In the genomic region with DNA sequence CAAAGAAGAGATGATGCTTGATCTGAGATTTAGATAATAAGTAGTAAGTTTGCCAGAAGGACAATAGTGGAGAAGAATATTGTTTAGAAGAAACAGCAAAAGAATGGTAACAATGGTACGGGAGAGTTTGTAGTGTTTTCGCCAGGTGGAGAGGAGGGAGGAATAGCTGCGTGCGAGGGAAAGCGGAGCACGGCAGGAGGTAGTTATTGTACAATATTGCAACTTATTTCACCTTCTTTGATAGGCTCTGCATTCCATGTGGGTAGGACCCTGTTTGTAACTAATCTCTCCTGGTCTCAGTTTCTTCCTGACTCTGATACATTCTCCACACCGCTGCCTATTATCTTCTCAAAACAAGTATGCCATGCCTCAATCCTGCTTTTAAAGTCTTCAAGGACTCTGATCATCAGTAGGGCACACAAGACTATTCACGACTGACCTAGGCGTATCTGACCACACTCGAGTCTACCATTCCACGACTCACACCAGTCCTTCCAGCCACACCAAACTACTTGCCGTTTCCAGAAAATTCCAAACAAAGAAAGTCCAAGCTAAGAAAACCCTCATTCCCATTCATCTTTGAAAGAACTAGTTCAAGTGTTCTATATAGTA, we compare ENCODE assay signal across 8 cellular contexts. TPM values are rescaled to one million over a fixed set of nuclear protein-coding genes. Genes with fewer than 3 reads are reported as not detected.
DNase-seq lines count a peak whose midpoint lies in the region; ATAC-seq and TF ChIP-seq lines count a peak whose summit lies in the region.

No MANE protein-coding gene starts in this region.

- POLR2A ChIA-PET in HCT116 (lab: Charles Lee) = no interaction called here

- ATAC-seq in HCT116 (peak; percentile 13; the same call in 1 of the 2 replicates), T-helper 17 cell (peak; percentile 1), left ventricle myocardium superior (peak; percentile 1), HG03108 (IDR thresholded peaks at IDR 0.05; ENCODE audit: unreplicated experiment) (no peak)

- H3K9ac ChIP-seq in HCT116 (ENCODE audit: low read length) (peak overlapping the region; percentile 98), smooth muscle cell (ENCODE audit: low read depth) (peak overlapping the region; percentile 100)

- DNase-seq in HCT116 (ENCODE audit: low read depth, low spot score) (no peak), T-helper 17 cell (no peak), left ventricle myocardium superior (no peak), smooth muscle cell (lab: John Stamatoyannopoulos, UW; ENCODE audit: unreplicated experiment) (no peak), NCI-H128 (lab: John Stamatoyannopoulos, UW; ENCODE audit: unreplicated experiment) (no peak), NAMALWA (ENCODE audit: low spot score) (no peak)
- DNase-seq in activated effector memory CD4-positive, alpha-beta T cell treated with Interleukin-2 at 50 U/mL for 16 hours = no peak

- peaks cover 35% of the 10 kb centered on the region for H3K4me1 Mint-ChIP-seq in T-helper 17 cell

- no peaks in the 10 kb centered on the region; a peak in 2 of 4 replicates for H3K36me3 ChIP-seq in HCT116 (ENCODE audit: control insufficient read depth in 1 of 2, insufficient read depth in 2 of 2, low read length in 2 of 2)
- H3K36me3 ChIP-seq in smooth muscle cell (ENCODE audit: low read depth) = peaks cover 1% of the 10 kb centered on the region

- TF ChIP-seq RAD21 in HCT116 (IDR thresholded peaks at IDR 0.05; ENCODE audit: low read depth) = no peak

- RAD21 ChIA-PET in HCT116 (lab: Charles Lee; ENCODE audit: low non-redundant PET in 1 of 2, low total read pairs in 2 of 2, uncharacterized antibody in 2 of 2, unreplicated experiment in 2 of 2) = interaction anchor here in 1 of 2 experiments (0.5 kb wide), 1 partner anchor 22 kb away, joined by 3 read pairs; a partner anchor contains a TSS

- H2AFZ ChIP-seq in HCT116 (ENCODE audit: low read depth, low read length, poor library complexity, severe bottlenecking) (no peak overlapping the region), smooth muscle cell (ENCODE audit: low read depth) (no peak overlapping the region)

- CTCF ChIA-PET in HCT116 (lab: Charles Lee) = interaction anchor here (1.1 kb wide), 1 partner anchor 16 kb away, joined by 4 read pairs; no protein-coding TSS in a partner anchor

- no peaks in the 10 kb centered on the region for H3K9me2 ChIP-seq in HCT116 (ENCODE audit: insufficient read depth)

- H3K4me2 ChIP-seq in HCT116 (ENCODE audit: low read length) (peak overlapping the region; percentile 79), smooth muscle cell (peak overlapping the region; percentile 93)

- peaks cover 9% of the 10 kb centered on the region for H3K27me3 Mint-ChIP-seq in T-helper 17 cell

- peaks cover 54% of the 10 kb centered on the region for H3K79me2 ChIP-seq in HCT116 (ENCODE audit: insufficient read depth, low read length)
- H3K79me2 ChIP-seq in smooth muscle cell (ENCODE audit: low read depth) = peaks cover 60% of the 10 kb centered on the region

- H3K27me3 ChIP-seq in HCT116 (ENCODE audit: insufficient read depth, low read length) (no peaks in the 10 kb centered on the region; the same call in 1 of the 2 replicates), smooth muscle cell (ENCODE audit: low read depth) (peaks cover 4% of the 10 kb centered on the region)

- no TSS peak for BruUV-seq in HCT116 (replicated peaks; lab: Mats Ljungman, UMichigan)

- H3K4me1 ChIP-seq in HCT116 (ENCODE audit: control insufficient read depth in 1 of 2, insufficient read depth in 2 of 2, low read length in 2 of 2) (peaks cover 5 to 21% of the 10 kb centered on the region in 2 experiments; a peak in 3 of 4 replicates), smooth muscle cell (ENCODE audit: low read depth) (peaks cover 15% of the 10 kb centered on the region)

- TF ChIP-seq POLR2A in HCT116 (IDR thresholded peaks at IDR 0.05; ENCODE audit: borderline replicate concordance, extremely low read depth, insufficient read depth, insufficient read length) = no peak

- no peaks in the 10 kb centered on the region for H4K20me1 ChIP-seq in HCT116 (ENCODE audit: insufficient read depth)
- peaks cover 50% of the 10 kb centered on the region for H4K20me1 ChIP-seq in smooth muscle cell (ENCODE audit: low read depth)

- H3K36me3 Mint-ChIP-seq in T-helper 17 cell (ENCODE audit: low read depth) = peaks cover 5% of the 10 kb centered on the region

- H3K4me3 Mint-ChIP-seq in T-helper 17 cell = peak overlapping the region; percentile 100

- H3K27ac ChIP-seq in HCT116 (ENCODE audit: low read depth, low read length) (peak overlapping the region; percentile 89; the same call in 1 of the 2 replicates), smooth muscle cell (ENCODE audit: low read depth) (peak overlapping the region; percentile 100)

- WGBS in smooth muscle cell (ENCODE audit: low lambda C conversion rate) = 44% methylated on average over 12 of the region's 12 CpGs

- intact Hi-C loops in HCT116 (cut with micrococcal nuclease) = no loop called here
- intact Hi-C loops in left ventricle myocardium superior (cut with micrococcal nuclease) = no loop called here

- H3K4me3 ChIP-seq in HCT116 (replicated peaks in 1 of 2; ENCODE audit: low read depth in 1 of 2, low read length in 2 of 2) = peak overlapping the region; percentile 66 to 96
- peak overlapping the region; percentile 93 for H3K4me3 ChIP-seq in smooth muscle cell

- no peaks in the 10 kb centered on the region for H3F3A ChIP-seq in smooth muscle cell (ENCODE audit: low read depth)

- peak overlapping the region; percentile 100 for H3K27ac Mint-ChIP-seq in T-helper 17 cell

- no peak for TF ChIP-seq CTCF in HCT116 (IDR thresholded peaks at IDR 0.05 in 2 of 3, conservative IDR thresholded peaks at IDR 0.05 in 1 of 3; ENCODE audit: borderline replicate concordance in 1 of 3, insufficient read depth in 1 of 3, low read depth in 2 of 3, low read length in 2 of 3)
- no peak for TF ChIP-seq CTCF in smooth muscle cell (IDR thresholded peaks at IDR 0.05; ENCODE audit: borderline replicate concordance, insufficient read depth, poor library complexity, severe bottlenecking)

- no peaks in the 10 kb centered on the region for H3K9me3 ChIP-seq in HCT116 (ENCODE audit: control insufficient read depth in 1 of 2, insufficient read depth in 1 of 2, low read depth in 1 of 2, low read length in 2 of 2)
- H3K9me3 ChIP-seq in T-helper 17 cell (ENCODE audit: control insufficient read depth, low read length, poor library complexity, severe bottlenecking) = no peaks in the 10 kb centered on the region
- no peaks in the 10 kb centered on the region for H3K9me3 ChIP-seq in smooth muscle cell (replicated peaks; ENCODE audit: low read depth)

TF ChIP-seq in HCT116, 20 proteins besides CTCF, POLR2A, EP300 and RAD21:
- no peak for TF ChIP-seq ELF1 (IDR thresholded peaks at IDR 0.05; ENCODE audit: borderline replicate concordance, low read depth)
- TF ChIP-seq JUND (IDR thresholded peaks at IDR 0.05) = no peak
- TF ChIP-seq YY1 (IDR thresholded peaks at IDR 0.05; ENCODE audit: extremely low read depth, insufficient replicate concordance, low read depth, low read length) = no peak
- TF ChIP-seq ZNF274 (IDR thresholded peaks at IDR 0.05; ENCODE audit: low read depth, low read length) = no peak
- TF ChIP-seq SIN3A (IDR thresholded peaks at IDR 0.05; ENCODE audit: low read depth) = no peak
- TF ChIP-seq, protein P1, sequence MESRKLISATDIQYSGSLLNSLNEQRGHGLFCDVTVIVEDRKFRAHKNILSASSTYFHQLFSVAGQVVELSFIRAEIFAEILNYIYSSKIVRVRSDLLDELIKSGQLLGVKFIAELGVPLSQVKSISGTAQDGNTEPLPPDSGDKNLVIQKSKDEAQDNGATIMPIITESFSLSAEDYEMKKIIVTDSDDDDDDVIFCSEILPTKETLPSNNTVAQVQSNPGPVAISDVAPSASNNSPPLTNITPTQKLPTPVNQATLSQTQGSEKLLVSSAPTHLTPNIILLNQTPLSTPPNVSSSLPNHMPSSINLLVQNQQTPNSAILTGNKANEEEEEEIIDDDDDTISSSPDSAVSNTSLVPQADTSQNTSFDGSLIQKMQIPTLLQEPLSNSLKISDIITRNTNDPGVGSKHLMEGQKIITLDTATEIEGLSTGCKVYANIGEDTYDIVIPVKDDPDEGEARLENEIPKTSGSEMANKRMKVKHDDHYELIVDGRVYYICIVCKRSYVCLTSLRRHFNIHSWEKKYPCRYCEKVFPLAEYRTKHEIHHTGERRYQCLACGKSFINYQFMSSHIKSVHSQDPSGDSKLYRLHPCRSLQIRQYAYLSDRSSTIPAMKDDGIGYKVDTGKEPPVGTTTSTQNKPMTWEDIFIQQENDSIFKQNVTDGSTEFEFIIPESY (IDR thresholded peaks at IDR 0.05; ENCODE audit: extremely low read depth, insufficient replicate concordance, low read length) = no peak
- TF ChIP-seq, protein P2, sequence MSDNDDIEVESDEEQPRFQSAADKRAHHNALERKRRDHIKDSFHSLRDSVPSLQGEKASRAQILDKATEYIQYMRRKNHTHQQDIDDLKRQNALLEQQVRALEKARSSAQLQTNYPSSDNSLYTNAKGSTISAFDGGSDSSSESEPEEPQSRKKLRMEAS (IDR thresholded peaks at IDR 0.05) = no peak
- TF ChIP-seq ZFX (IDR thresholded peaks at IDR 0.05) = no peak
- no peak for TF ChIP-seq TCF7L2 (IDR thresholded peaks at IDR 0.05; ENCODE audit: borderline replicate concordance, extremely low read depth, insufficient read depth, insufficient read length)
- no peak for TF ChIP-seq SRF (IDR thresholded peaks at IDR 0.05; ENCODE audit: low read depth)
- no peak for TF ChIP-seq CEBPB (IDR thresholded peaks at IDR 0.05; ENCODE audit: low read depth)
- TF ChIP-seq FOSL1 (IDR thresholded peaks at IDR 0.05; ENCODE audit: low read depth) = no peak
- TF ChIP-seq, protein P3, sequence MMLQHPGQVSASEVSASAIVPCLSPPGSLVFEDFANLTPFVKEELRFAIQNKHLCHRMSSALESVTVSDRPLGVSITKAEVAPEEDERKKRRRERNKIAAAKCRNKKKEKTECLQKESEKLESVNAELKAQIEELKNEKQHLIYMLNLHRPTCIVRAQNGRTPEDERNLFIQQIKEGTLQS (IDR thresholded peaks at IDR 0.05) = no peak
- TF ChIP-seq EZH2phosphoT487 (IDR thresholded peaks at IDR 0.05; ENCODE audit: borderline replicate concordance) = no peak

RNA-seq across cellular contexts. Expression of a gene that starts 1.1 kb away (rescaled TPM):
- total RNA-seq in HCT116 (2021; ENCODE audit: unreplicated experiment) = 31.0 TPM
- polyA plus RNA-seq in HCT116 (2012) = 7.8 and 11.8 TPM in 2 replicates
- total RNA-seq in T-helper 17 cell = 10 to 100 TPM; 33.0 to 34.7 TPM
- total RNA-seq in left ventricle myocardium superior = 15.6 TPM
- total RNA-seq in smooth muscle cell = 64.8 and 65.3 TPM in 2 replicates
- 30.8 and 36.8 TPM in 2 replicates for polyA plus RNA-seq in smooth muscle cell

RNA-seq across cellular contexts. Expression of a gene that starts 21.4 kb away (rescaled TPM):
- total RNA-seq in HCT116 (2021; ENCODE audit: unreplicated experiment) (25.0 TPM), T-helper 17 cell (10 to 100 TPM; 18.3 to 20.8 TPM), left ventricle myocardium superior (55.2 TPM), smooth muscle cell (48.0 and 52.6 TPM in 2 replicates)
- 9.8 and 15.8 TPM in 2 replicates for polyA plus RNA-seq in HCT116 (2012)
- 45.9 and 46.8 TPM in 2 replicates for polyA plus RNA-seq in smooth muscle cell

RNA-seq across cellular contexts. Expression of a gene that starts 59.9 kb away (rescaled TPM):
- total RNA-seq in HCT116 (2021; ENCODE audit: unreplicated experiment) (0.30 TPM), T-helper 17 cell (100 to 1,000 TPM; 219 to 248 TPM), left ventricle myocardium superior (0.42 TPM), smooth muscle cell (0.09 TPM in 1 of 2 replicates, not detected in the other)
- polyA plus RNA-seq in HCT116 (2012) = 0.05 TPM in 1 of 2 replicates, not detected in the other
- not detected in 2 replicates for polyA plus RNA-seq in smooth muscle cell

Comparison
In these comparisons a context has a peak if more than half of its experiments do, and no peak if none do; other contexts are left out.
1. RNA of a gene that starts 59.9 kb away (total RNA-seq): 219 to 248 TPM in T-helper 17 cell; 0.42 TPM in left ventricle myocardium superior (single experiment), 0.30 TPM in HCT116 (single experiment) and 0.09 TPM in smooth muscle cell; every median in the first group is over 100 times any median in the second.